ENCODE assay signal across 2 cellular contexts in genomic region chr7:47896809-47897423, GRCh38.
TF ChIP-seq lines count a peak whose summit lies in the region.

No MANE protein-coding gene starts in this region.

TF ChIP-seq in IMR-90, 13 proteins besides CTCF, POLR2A, EP300 and RAD21:
- TF ChIP-seq CEBPB (IDR thresholded peaks at IDR 0.05; ENCODE audit: low read depth, low read length): peak; percentile 36; the same call in 1 of the 2 replicates
- TF ChIP-seq BHLHE40 (IDR thresholded peaks at IDR 0.05; ENCODE audit: low read depth, low read length): no peak
- TF ChIP-seq MXI1 (IDR thresholded peaks at IDR 0.05; ENCODE audit: borderline replicate concordance, low read depth, low read length): no peak

TF ChIP-seq in H1, 55 proteins besides CTCF, POLR2A, EP300 and RAD21:
- TF ChIP-seq CEBPB (IDR thresholded peaks at IDR 0.05; ENCODE audit: low read depth, low read length) (peak; percentile 94), SP4 (IDR thresholded peaks at IDR 0.05; ENCODE audit: low read length) (no peak)
